Comparison of ENCODE assay signal across 10 cellular contexts in the genomic region with DNA sequence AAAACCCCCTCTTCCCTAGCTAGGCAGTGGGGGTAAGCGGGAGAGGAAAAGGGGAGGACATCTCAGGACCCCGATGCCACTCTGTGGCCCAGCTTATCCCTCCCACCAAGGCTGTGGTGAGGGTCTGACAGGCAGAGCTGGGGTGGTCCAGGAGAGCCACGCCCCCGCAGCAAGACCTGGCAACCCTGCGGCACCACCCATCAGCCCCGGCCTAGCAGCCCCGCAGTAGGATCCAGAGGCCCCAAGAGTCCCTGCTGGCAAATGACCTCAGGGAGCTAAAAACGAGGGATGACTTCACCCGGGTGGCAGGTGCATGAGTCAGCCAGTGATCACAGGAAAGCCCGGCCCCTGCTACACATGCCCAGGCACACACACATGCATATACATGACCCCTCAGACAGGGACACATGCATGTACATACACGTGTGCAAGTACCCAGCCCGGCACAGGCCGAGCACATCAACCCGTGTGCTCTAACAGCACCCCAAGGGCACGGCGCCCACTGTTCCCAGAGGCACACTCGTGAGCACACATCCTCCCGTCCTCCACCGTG. TPM values are rescaled to one million over a fixed set of nuclear protein-coding genes. Genes with fewer than 3 reads are reported as not detected.
A peak's percentile ranks its signal among the peaks of the same experiment; 100 is the strongest.
DNase-seq lines count a peak whose midpoint lies in the region; ATAC-seq and TF ChIP-seq lines count a peak whose summit lies in the region.
"Had no signal": no experiment of that assay in that cellular context is flagged by ENCODE, and none has a peak within 500 bp of the region (broad histone marks: within the 10 kb centered on the region; RNA-seq: fewer than 3 reads in every experiment).

No MANE protein-coding gene starts in this region.

- H3K27ac ChIP-seq in neural cell (ENCODE audit: low read length) = no peak overlapping the region

- no peaks in the 10 kb centered on the region for H3K36me3 ChIP-seq in neural cell (ENCODE audit: insufficient read depth, low read length)

- no peak overlapping the region for H3K4me3 Mint-ChIP-seq in T-helper 17 cell
- H3K4me3 Mint-ChIP-seq: activated naive CD4-positive, alpha-beta T cell treated with anti-CD3 and anti-CD28 coated beads, Interleukin-2, amount 50 U/mL, for 24 hours had no signal

- no peaks in the 10 kb centered on the region for H3K4me1 Mint-ChIP-seq in T-helper 17 cell
- H3K4me1 Mint-ChIP-seq: activated naive CD4-positive, alpha-beta T cell treated with anti-CD3 and anti-CD28 coated beads, Interleukin-2, amount 50 U/mL, for 24 hours had no signal

- DNase-seq in Daoy (ENCODE audit: low read depth) (peak; percentile 84), NAMALWA (ENCODE audit: low spot score) (peak; percentile 55), dermis blood vessel endothelial cell (peak; percentile 83), T-helper 17 cell (no peak)
- DNase-seq: NCI-H2081 treated with DMSO at 0.1 percent for 48 hours had no signal

- no peak overlapping the region for H3K4me2 ChIP-seq in neural cell (ENCODE audit: low read length)

- H3K27me3 Mint-ChIP-seq in T-helper 17 cell = no peaks in the 10 kb centered on the region
- H3K27me3 Mint-ChIP-seq: activated naive CD4-positive, alpha-beta T cell treated with anti-CD3 and anti-CD28 coated beads, Interleukin-2, amount 50 U/mL, for 24 hours had no signal

- H2AFZ ChIP-seq in neural cell (ENCODE audit: low read depth, low read length) = no peak overlapping the region

- H3K79me2 ChIP-seq in neural cell (replicated peaks; ENCODE audit: insufficient read depth, low read length) = peaks cover 24% of the 10 kb centered on the region

- ATAC-seq in HG02938 (IDR thresholded peaks at IDR 0.05; ENCODE audit: unreplicated experiment) = no peak
- ATAC-seq in T-helper 17 cell = no peak
- ATAC-seq in HG03520 (IDR thresholded peaks at IDR 0.05; ENCODE audit: unreplicated experiment) = no peak
- ATAC-seq in HG03196 (IDR thresholded peaks at IDR 0.05; ENCODE audit: unreplicated experiment) = no peak

- no peak for TF ChIP-seq CTCF in neural cell (IDR thresholded peaks at IDR 0.05; ENCODE audit: poor library complexity, severe bottlenecking)

- H3K27ac Mint-ChIP-seq in T-helper 17 cell = no peak overlapping the region
- H3K27ac Mint-ChIP-seq: activated naive CD4-positive, alpha-beta T cell treated with anti-CD3 and anti-CD28 coated beads, Interleukin-2, amount 50 U/mL, for 24 hours had no signal

- no peaks in the 10 kb centered on the region for H3K36me3 Mint-ChIP-seq in T-helper 17 cell (ENCODE audit: low read depth)
- H3K36me3 Mint-ChIP-seq: activated naive CD4-positive, alpha-beta T cell treated with anti-CD3 and anti-CD28 coated beads, Interleukin-2, amount 50 U/mL, for 24 hours had no signal

- H3F3A ChIP-seq in neural cell (ENCODE audit: insufficient read depth, low read length, poor library complexity, severe bottlenecking) = no peaks in the 10 kb centered on the region

- no peaks in the 10 kb centered on the region for H3K9me2 ChIP-seq in neural cell (ENCODE audit: insufficient read depth, low read length)

- no peaks in the 10 kb centered on the region for H3K27me3 ChIP-seq in neural cell (ENCODE audit: insufficient read depth, low read depth, low read length)

- H3K4me3 ChIP-seq in neural cell (ENCODE audit: low read length) = peak overlapping the region; percentile 95

- H3K9ac ChIP-seq in neural cell (ENCODE audit: low read length) = no peak overlapping the region

- no peaks in the 10 kb centered on the region for H3K9me3 ChIP-seq in neural cell (ENCODE audit: low read length)
- H3K9me3 ChIP-seq in T-helper 17 cell (ENCODE audit: control insufficient read depth, low read length, poor library complexity, severe bottlenecking) = no peaks in the 10 kb centered on the region

- no peak for TF ChIP-seq RAD21 in neural cell (conservative IDR thresholded peaks at IDR 0.05)

- H4K20me1 ChIP-seq in neural cell (ENCODE audit: insufficient read depth) = no peaks in the 10 kb centered on the region

- no peak for TF ChIP-seq EP300 in neural cell (conservative IDR thresholded peaks at IDR 0.05; ENCODE audit: poor library complexity, severe bottlenecking)

TF ChIP-seq in neural cell, 6 proteins besides CTCF, POLR2A, EP300 and RAD21:
- TF ChIP-seq, protein P1, sequence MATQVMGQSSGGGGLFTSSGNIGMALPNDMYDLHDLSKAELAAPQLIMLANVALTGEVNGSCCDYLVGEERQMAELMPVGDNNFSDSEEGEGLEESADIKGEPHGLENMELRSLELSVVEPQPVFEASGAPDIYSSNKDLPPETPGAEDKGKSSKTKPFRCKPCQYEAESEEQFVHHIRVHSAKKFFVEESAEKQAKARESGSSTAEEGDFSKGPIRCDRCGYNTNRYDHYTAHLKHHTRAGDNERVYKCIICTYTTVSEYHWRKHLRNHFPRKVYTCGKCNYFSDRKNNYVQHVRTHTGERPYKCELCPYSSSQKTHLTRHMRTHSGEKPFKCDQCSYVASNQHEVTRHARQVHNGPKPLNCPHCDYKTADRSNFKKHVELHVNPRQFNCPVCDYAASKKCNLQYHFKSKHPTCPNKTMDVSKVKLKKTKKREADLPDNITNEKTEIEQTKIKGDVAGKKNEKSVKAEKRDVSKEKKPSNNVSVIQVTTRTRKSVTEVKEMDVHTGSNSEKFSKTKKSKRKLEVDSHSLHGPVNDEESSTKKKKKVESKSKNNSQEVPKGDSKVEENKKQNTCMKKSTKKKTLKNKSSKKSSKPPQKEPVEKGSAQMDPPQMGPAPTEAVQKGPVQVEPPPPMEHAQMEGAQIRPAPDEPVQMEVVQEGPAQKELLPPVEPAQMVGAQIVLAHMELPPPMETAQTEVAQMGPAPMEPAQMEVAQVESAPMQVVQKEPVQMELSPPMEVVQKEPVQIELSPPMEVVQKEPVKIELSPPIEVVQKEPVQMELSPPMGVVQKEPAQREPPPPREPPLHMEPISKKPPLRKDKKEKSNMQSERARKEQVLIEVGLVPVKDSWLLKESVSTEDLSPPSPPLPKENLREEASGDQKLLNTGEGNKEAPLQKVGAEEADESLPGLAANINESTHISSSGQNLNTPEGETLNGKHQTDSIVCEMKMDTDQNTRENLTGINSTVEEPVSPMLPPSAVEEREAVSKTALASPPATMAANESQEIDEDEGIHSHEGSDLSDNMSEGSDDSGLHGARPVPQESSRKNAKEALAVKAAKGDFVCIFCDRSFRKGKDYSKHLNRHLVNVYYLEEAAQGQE (IDR thresholded peaks at IDR 0.05; ENCODE audit: borderline replicate concordance) = no peak

RNA-seq across cellular contexts. Expression of a gene that starts 32.3 kb away (rescaled TPM):
- total RNA-seq in Daoy (2014; rRNA removed; shearing (Covaris generic)) = 3.4 and 6.2 TPM in 2 replicates
- total RNA-seq in dermis blood vessel endothelial cell (123 and 288 TPM in 2 replicates), T-helper 17 cell (1 to 10 TPM; 1.3 to 2.8 TPM)
- polyA plus RNA-seq in neural cell = 112 and 134 TPM in 2 replicates
- 89.7 and 109 TPM in 2 replicates for polyA minus RNA-seq in neural cell

RNA-seq across cellular contexts. Expression of a gene that starts 36.6 kb away (rescaled TPM):
- total RNA-seq in Daoy (2014; rRNA removed; shearing (Covaris generic)) = 17.3 and 21.1 TPM in 2 replicates
- 86.0 and 93.6 TPM in 2 replicates for total RNA-seq in dermis blood vessel endothelial cell
- polyA plus RNA-seq in neural cell = 12.7 and 15.4 TPM in 2 replicates
- 14.0 and 14.1 TPM in 2 replicates for polyA minus RNA-seq in neural cell
- total RNA-seq in T-helper 17 cell = 10 to 100 TPM; 31.7 to 44.3 TPM

RNA-seq across cellular contexts. Expression of a gene that starts 42.7 kb away (rescaled TPM):
- 31.9 and 40.2 TPM in 2 replicates for total RNA-seq in Daoy (2014; rRNA removed; shearing (Covaris generic))
- 81.9 and 129 TPM in 2 replicates for total RNA-seq in dermis blood vessel endothelial cell
- polyA plus RNA-seq in neural cell = 3.5 and 4.1 TPM in 2 replicates
- polyA minus RNA-seq in neural cell = 2.7 and 4.4 TPM in 2 replicates
- 10 to 100 TPM; 16.8 to 25.6 TPM for total RNA-seq in T-helper 17 cell

RNA-seq across cellular contexts. Expression of a gene that starts 42.7 kb away (rescaled TPM):
- total RNA-seq in Daoy (2014; rRNA removed; shearing (Covaris generic)) = 128 and 166 TPM in 2 replicates
- total RNA-seq in dermis blood vessel endothelial cell (551 and 616 TPM in 2 replicates), T-helper 17 cell (10 to 100 TPM; 28.2 to 37.3 TPM)
- 14.2 and 27.6 TPM in 2 replicates for polyA plus RNA-seq in neural cell
- polyA minus RNA-seq in neural cell = 7.1 and 8.7 TPM in 2 replicates

Comparison
In these comparisons a context has a peak if more than half of its experiments do, and no peak if none do; other contexts are left out.
1. DNase-seq: peak in Daoy (single experiment), NAMALWA (single experiment) and dermis blood vessel endothelial cell (single experiment); none in T-helper 17 cell (0 of 3).
2. RNA of a gene that starts 32.3 kb away (total RNA-seq): 123 to 288 TPM in dermis blood vessel endothelial cell; 3.4 to 6.2 TPM in Daoy and 1.3 to 2.8 TPM in T-helper 17 cell; every median in the first group is over 10 times any median in the second.